Comparison of ENCODE assay signal across 23 cellular contexts in genomic region chr3:184327171-184327570, GRCh38. TPM values are rescaled to one million over a fixed set of nuclear protein-coding genes. Genes with fewer than 3 reads are reported as not detected.
A peak's percentile ranks its signal among the peaks of the same experiment; 100 is the strongest.
DNase-seq lines count a peak whose midpoint lies in the region; ATAC-seq and TF ChIP-seq lines count a peak whose summit lies in the region.
"Had no signal": no experiment of that assay in that cellular context is flagged by ENCODE, and none has a peak within 500 bp of the region (broad histone marks: within the 10 kb centered on the region; RNA-seq: fewer than 3 reads in every experiment).

No MANE protein-coding gene starts in this region.

- H3K27me3 ChIP-seq in breast epithelium (no peaks in the 10 kb centered on the region), Panc1 (ENCODE audit: control insufficient read depth, insufficient read depth, low read length) (no peaks in the 10 kb centered on the region), stomach smooth muscle (ENCODE audit: control insufficient read depth in 1 of 2, insufficient read depth in 2 of 2, low read length in 2 of 2) (no peaks in the 10 kb centered on the region)
- H3K27me3 ChIP-seq: upper lobe of right lung had no signal

- intact Hi-C loops in MCF 10A (cut with micrococcal nuclease) = no loop called here
- intact Hi-C loops in breast epithelium (cut with DNase I; ENCODE audit: low total_unique reads) = no loop called here
- intact Hi-C loops in Panc1 (cut with micrococcal nuclease; ENCODE audit: unreplicated experiment) = no loop called here

- no peak for DNase-seq in MCF 10A (ENCODE audit: unreplicated experiment)
- no peak for DNase-seq in breast epithelium (ENCODE audit: low spot score in 2 of 2)
- DNase-seq in Panc1 (ENCODE audit: low read depth, low spot score) = no peak
- DNase-seq in chondrocyte (ENCODE audit: low spot score) = no peak
- no peak for DNase-seq in anterior cingulate cortex (lab: John Stamatoyannopoulos, UW)
- DNase-seq in UCSD-AML1 (lab: John Stamatoyannopoulos, UW; ENCODE audit: unreplicated experiment) = no peak
- DNase-seq in GM10266 (ENCODE audit: extremely low spot score) = no peak
- DNase-seq: activated CD4-positive, alpha-beta T cell treated with anti-CD3 and anti-CD28 coated beads, Interleukin-2, amount 10 ng/mL, durations not matched to agents 24 days and 14 days; activated CD8-positive, alpha-beta memory T cell treated with anti-CD3 and anti-CD28 coated beads, Interleukin-2, amount 10 ng/mL, durations not matched to agents 7 days and 5 days; COR-L47; glutamatergic neuron; H9; kidney glomerular epithelial cell; NCI-H1105; NCI-H2029 treated with DMSO at 0.1 percent for 48 hours; NCI-H226; upper lobe of right lung; WERI-Rb-1 had no signal

- peaks cover 100% of the 10 kb centered on the region for H3K36me3 Mint-ChIP-seq in MCF 10A (ENCODE audit: insufficient read depth, unreplicated experiment)
- peaks cover 76% of the 10 kb centered on the region for H3K36me3 Mint-ChIP-seq in chondrocyte (ENCODE audit: low read depth)

- H3K4me3 Mint-ChIP-seq in MCF 10A (ENCODE audit: unreplicated experiment) (no peak overlapping the region), chondrocyte (ENCODE audit: unreplicated experiment) (no peak overlapping the region)
- H3K4me3 Mint-ChIP-seq: activated CD4-positive, alpha-beta T cell treated with anti-CD3 and anti-CD28 coated beads, Interleukin-2, amount 10 ng/mL, durations not matched to agents 24 days and 14 days; activated CD8-positive, alpha-beta memory T cell treated with anti-CD3 and anti-CD28 coated beads, Interleukin-2, amount 10 ng/mL, durations not matched to agents 7 days and 5 days; H9; T-helper 2 cell treated with Interferon-gamma antibody and Interleukin-4, amounts not matched to agents 5 μg/mL and 100 μg/mL, for 36 hours had no signal

- POLR2A ChIA-PET in MCF 10A (lab: Yijun Ruan, JAX) (interaction anchor here (1.0 kb wide), 1 partner anchor 11 kb away, joined by 3 read pairs; no protein-coding TSS in a partner anchor), Panc1 (lab: Charles Lee) (interaction anchor here (0.7 kb wide), 1 partner anchor 12 kb away, joined by 3 read pairs; no protein-coding TSS in a partner anchor)

- no peaks in the 10 kb centered on the region for H3K9me3 ChIP-seq in breast epithelium
- no peaks in the 10 kb centered on the region for H3K9me3 ChIP-seq in Panc1 (ENCODE audit: control insufficient read depth, insufficient read depth, low read depth, low read length)
- H3K9me3 ChIP-seq in stomach smooth muscle (ENCODE audit: control insufficient read depth in 2 of 2, low read length in 2 of 2) = no peaks in the 10 kb centered on the region
- H3K9me3 ChIP-seq: upper lobe of right lung had no signal

- H3K4me1 Mint-ChIP-seq in MCF 10A (ENCODE audit: insufficient read depth, unreplicated experiment) (peaks cover 35% of the 10 kb centered on the region), chondrocyte (ENCODE audit: low read depth) (peaks cover 26% of the 10 kb centered on the region)
- H3K4me1 Mint-ChIP-seq: H9 had no signal

- H3K9me3 Mint-ChIP-seq in MCF 10A (ENCODE audit: unreplicated experiment) (no peaks in the 10 kb centered on the region), chondrocyte (ENCODE audit: low read depth) (no peaks in the 10 kb centered on the region)
- H3K9me3 Mint-ChIP-seq: activated CD4-positive, alpha-beta T cell treated with anti-CD3 and anti-CD28 coated beads, Interleukin-2, amount 10 ng/mL, durations not matched to agents 24 days and 14 days; activated T-helper 2 cell treated with anti-CD3 and anti-CD28 coated beads, Interferon-gamma antibody, Interleukin-2, Interleukin-4, amounts not matched to agents 10 μg/mL and 5 μg/mL and 100 μg/mL, durations not matched to agents 14 hours and 24 hours and 36 hours; H9; T-helper 2 cell treated with Interferon-gamma antibody and Interleukin-4, amounts not matched to agents 5 μg/mL and 100 μg/mL, for 36 hours had no signal

- H3K4me1 ChIP-seq in breast epithelium (no peaks in the 10 kb centered on the region), Panc1 (ENCODE audit: control insufficient read depth, insufficient read depth, low read length) (peaks cover 13% of the 10 kb centered on the region), stomach smooth muscle (ENCODE audit: control insufficient read depth, insufficient read depth, low read length) (peaks cover 5% of the 10 kb centered on the region)

- H3K27me3 Mint-ChIP-seq in MCF 10A (ENCODE audit: insufficient read depth, unreplicated experiment) = no peaks in the 10 kb centered on the region
- H3K27me3 Mint-ChIP-seq in chondrocyte (ENCODE audit: low read depth) = no peaks in the 10 kb centered on the region
- H3K27me3 Mint-ChIP-seq: activated CD4-positive, alpha-beta T cell treated with anti-CD3 and anti-CD28 coated beads, Interleukin-2, amount 10 ng/mL, durations not matched to agents 24 days and 14 days; activated CD8-positive, alpha-beta memory T cell treated with anti-CD3 and anti-CD28 coated beads, Interleukin-2, amount 10 ng/mL, durations not matched to agents 7 days and 5 days; progenitor cell of endocrine pancreas had no signal

- no peak for ATAC-seq in Panc1
- ATAC-seq: activated CD8-positive, alpha-beta memory T cell treated with anti-CD3 and anti-CD28 coated beads, Interleukin-2, amount 10 ng/mL, durations not matched to agents 7 days and 5 days; Right ventricle myocardium inferior had no signal

- in situ Hi-C loops in Panc1 (cut with HindIII; ENCODE audit: low pct_unique_long_range_greater_than_20kb, low sequenced_read_pairs) = no loop called here

- TF ChIP-seq CTCF in MCF 10A (IDR thresholded peaks at IDR 0.05; ENCODE audit: unreplicated experiment) (no peak), breast epithelium (IDR thresholded peaks at IDR 0.05) (no peak), Panc1 (IDR thresholded peaks at IDR 0.05) (no peak), chondrocyte (IDR thresholded peaks at IDR 0.05) (no peak), GM10266 (IDR thresholded peaks at IDR 0.05; ENCODE audit: control insufficient read depth, insufficient read depth, low read depth, missing control alignments) (no peak)

- H3K36me3 ChIP-seq in breast epithelium (peaks cover 50% of the 10 kb centered on the region), Panc1 (ENCODE audit: control insufficient read depth, insufficient read depth, low read length) (peaks cover 72% of the 10 kb centered on the region), stomach smooth muscle (ENCODE audit: control insufficient read depth in 2 of 2, insufficient read depth in 2 of 2, low read length in 2 of 2) (peaks cover 92 to 94% of the 10 kb centered on the region in 2 donors)

- BruUV-seq in MCF 10A (replicated peaks; lab: Mats Ljungman, UMichigan) (TSS peak; percentile 4), Panc1 (replicated peaks; lab: Mats Ljungman, UMichigan) (TSS peak; percentile 4)

- H3K4me3 ChIP-seq in breast epithelium = no peak overlapping the region
- H3K4me3 ChIP-seq in Panc1 (ENCODE audit: low read depth in 2 of 2, low read length in 2 of 2) = no peak overlapping the region
- no peak overlapping the region for H3K4me3 ChIP-seq in stomach smooth muscle (ENCODE audit: low read length in 2 of 2)
- H3K4me3 ChIP-seq: upper lobe of right lung had no signal

- no peak overlapping the region for H3K27ac Mint-ChIP-seq in MCF 10A (ENCODE audit: low read depth, unreplicated experiment)
- H3K27ac Mint-ChIP-seq in chondrocyte (ENCODE audit: unreplicated experiment) = peak overlapping the region; percentile 70
- H3K27ac Mint-ChIP-seq: activated CD4-positive, alpha-beta T cell treated with anti-CD3 and anti-CD28 coated beads, Interleukin-2, amount 10 ng/mL, durations not matched to agents 24 days and 14 days; activated CD8-positive, alpha-beta memory T cell treated with anti-CD3 and anti-CD28 coated beads, Interleukin-2, amount 10 ng/mL, durations not matched to agents 7 days and 5 days; progenitor cell of endocrine pancreas; T-helper 2 cell treated with Interferon-gamma antibody and Interleukin-4, amounts not matched to agents 5 μg/mL and 100 μg/mL, for 36 hours had no signal

- no peak overlapping the region for H3K9ac ChIP-seq in stomach smooth muscle (ENCODE audit: low read length in 2 of 2)

- no peak for TF ChIP-seq POLR2A in breast epithelium (IDR thresholded peaks at IDR 0.05)

- CTCF ChIA-PET in MCF 10A (lab: Yijun Ruan, JAX) (interaction anchor here (1.2 kb wide), 1 partner anchor 23 kb away, joined by 4 read pairs; no protein-coding TSS in a partner anchor), Panc1 (lab: Charles Lee) (no interaction called here)

- no peak overlapping the region for H3K27ac ChIP-seq in breast epithelium
- H3K27ac ChIP-seq in Panc1 (ENCODE audit: low read length) = no peak overlapping the region
- H3K27ac ChIP-seq in stomach smooth muscle (ENCODE audit: low read length) = peak overlapping the region; percentile 11
- H3K27ac ChIP-seq: upper lobe of right lung, WERI-Rb-1 had no signal

RNA-seq across cellular contexts. Expression of gene FAM131A, which starts 10.2 kb away (rescaled TPM):
- 11.1 and 12.9 TPM in 2 replicates for total RNA-seq in MCF 10A (2022)
- total RNA-seq in breast epithelium = 10 to 100 TPM; 18.7 to 32.4 (median 26.5) TPM
- total RNA-seq in Panc1 (2021; ENCODE audit: unreplicated experiment) = 30.1 TPM
- polyA plus RNA-seq in Panc1 (2012; ENCODE audit: insufficient read length) = 31.9 TPM
- total RNA-seq in chondrocyte = 13.4 to 15.3 TPM (median 13.4 TPM) in 3 replicates

RNA-seq across cellular contexts. Expression of gene EIF4G1, which starts 12.8 kb away (rescaled TPM):
- total RNA-seq in MCF 10A (2022) = 522 and 536 TPM in 2 replicates
- total RNA-seq in breast epithelium = 100 to 1,000 TPM; 168 to 202 (median 196) TPM
- total RNA-seq in Panc1 (2021; ENCODE audit: unreplicated experiment) = 798 TPM
- polyA plus RNA-seq in Panc1 (2012; ENCODE audit: insufficient read length) = 816 TPM
- total RNA-seq in chondrocyte = 388 to 532 TPM (median 403 TPM) in 3 replicates

RNA-seq across cellular contexts. Expression of gene PSMD2, which starts 28.1 kb away (rescaled TPM):
- 275 and 284 TPM in 2 replicates for total RNA-seq in MCF 10A (2022)
- 100 to 1,000 TPM; 201 to 275 (median 214) TPM for total RNA-seq in breast epithelium
- 536 TPM for total RNA-seq in Panc1 (2021; ENCODE audit: unreplicated experiment)
- polyA plus RNA-seq in Panc1 (2012; ENCODE audit: insufficient read length) = 669 TPM
- 237 to 288 TPM (median 238 TPM) in 3 replicates for total RNA-seq in chondrocyte

RNA-seq across cellular contexts. Expression of gene CLCN2, which starts 34.2 kb away (rescaled TPM):
- total RNA-seq in MCF 10A (2022) (4.5 and 5.5 TPM in 2 replicates), breast epithelium (1 to 10 TPM; 2.1 to 4.2 (median 2.6) TPM), Panc1 (2021; ENCODE audit: unreplicated experiment) (22.5 TPM), chondrocyte (3.1 to 6.5 TPM (median 3.1 TPM) in 3 replicates)
- polyA plus RNA-seq in Panc1 (2012; ENCODE audit: insufficient read length) = 21.4 TPM

RNA-seq across cellular contexts. Expression of gene POLR2H, which starts 34.3 kb away (rescaled TPM):
- total RNA-seq in MCF 10A (2022) (81.5 and 91.5 TPM in 2 replicates), breast epithelium (100 to 1,000 TPM in 1 of 3 donors, 10 to 100 TPM in 2; 63.7 to 101 (median 99.5) TPM), Panc1 (2021; ENCODE audit: unreplicated experiment) (156 TPM), chondrocyte (49.8 to 71.0 TPM (median 50.4 TPM) in 3 replicates)
- polyA plus RNA-seq in Panc1 (2012; ENCODE audit: insufficient read length) = 183 TPM
